ENCODE assay signal across 23 cellular contexts in the genomic region with DNA sequence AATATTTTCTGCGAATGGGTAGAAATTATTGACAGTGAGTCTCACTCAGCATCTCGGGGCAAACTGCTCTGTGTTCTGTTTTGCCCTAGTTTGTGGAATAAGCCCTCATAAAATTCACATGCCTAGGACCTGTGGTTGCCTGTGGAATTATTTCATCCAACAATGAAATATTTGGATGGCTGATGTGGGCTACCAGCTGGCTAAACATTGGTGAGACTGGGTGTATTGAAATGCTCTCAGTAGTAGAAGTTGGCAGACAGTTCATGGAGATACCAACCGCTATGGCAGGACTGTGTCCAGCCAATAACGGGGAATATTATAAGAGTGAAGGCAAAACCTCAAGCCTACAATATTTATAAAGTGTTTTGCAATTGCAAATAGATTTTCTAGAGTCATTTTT.
DNase-seq lines count a peak whose midpoint lies in the region; ATAC-seq and TF ChIP-seq lines count a peak whose summit lies in the region.
"Had no signal": no experiment of that assay in that cellular context is flagged by ENCODE, and none has a peak within 500 bp of the region (broad histone marks: within the 10 kb centered on the region; RNA-seq: fewer than 3 reads in every experiment).

No MANE protein-coding gene starts in this region.

- peaks cover 0 to 23% (median 0%) of the 10 kb centered on the region in 4 donors for H3K4me1 ChIP-seq in Peyer's patch
- H3K4me1 ChIP-seq: BLaER1 had no signal

- intact Hi-C loops in head of caudate nucleus (cut with DNase I): no loop called here

- H3K4me3 ChIP-seq in Peyer's patch: no peak overlapping the region
- H3K4me3 ChIP-seq: BLaER1, GM12878, SK-N-MC had no signal

- H3K27me3 ChIP-seq in Peyer's patch: no peaks in the 10 kb centered on the region
- H3K27me3 ChIP-seq: BLaER1 had no signal

- no peak for DNase-seq in Peyer's patch
- DNase-seq in fibroblast of peridontal ligament (ENCODE audit: extremely low read depth): peak; percentile 42
- DNase-seq in myocyte (ENCODE audit: low read depth): peak; percentile 55
- no peak for DNase-seq in stimulated activated CD4-positive, alpha-beta T cell treated with anti-CD3 and anti-CD28 coated beads, Interleukin-4, amount 100 ng/mL, for 24 hours
- DNase-seq in germinal center (ENCODE audit: low spot score): no peak
- no peak for DNase-seq in head of caudate nucleus
- DNase-seq: CD4-positive, alpha-beta T cell; COR-L47; DMS 273 treated with DMSO at 0.1 percent for 48 hours; DMS79 treated with DMSO at 0.1 percent for 48 hours; H7; KG1; NCI-H1105; NCI-H2029 treated with DMSO at 0.1 percent for 48 hours; NCI-H2171; NCI-H524 treated with DMSO at 0.1 percent for 48 hours; RPMI8226; SHP77; SW 1271 had no signal

- H3K36me3 ChIP-seq in Peyer's patch: no peaks in the 10 kb centered on the region
- H3K36me3 ChIP-seq: BLaER1 had no signal

- H3K27ac ChIP-seq in Peyer's patch: peak overlapping the region in 3 of 4 donors; percentile 40 to 85 (median 80)
- H3K27ac ChIP-seq: BLaER1, SK-N-MC had no signal

- no peak for TF ChIP-seq POLR2A in Peyer's patch (IDR thresholded peaks at IDR 0.05)

- ATAC-seq in HG02678 (IDR thresholded peaks at IDR 0.05; ENCODE audit: unreplicated experiment): no peak
- ATAC-seq: GM12878 had no signal

- no peak for TF ChIP-seq CTCF in Peyer's patch (IDR thresholded peaks at IDR 0.05)

- H3K9me3 ChIP-seq in Peyer's patch: no peaks in the 10 kb centered on the region
- H3K9me3 ChIP-seq: BLaER1 had no signal

Comparison
In these comparisons a context has a peak if more than half of its experiments do, and no peak if none do; other contexts are left out.
1. DNase-seq: peak in fibroblast of peridontal ligament (single experiment) and myocyte (single experiment); none in Peyer's patch (0 of 3), stimulated activated CD4-positive, alpha-beta T cell treated with anti-CD3 and anti-CD28 coated beads, Interleukin-4, amount 100 ng/mL, for 24 hours (single experiment), germinal center (single experiment) and head of caudate nucleus (0 of 42).